In the genomic region with DNA sequence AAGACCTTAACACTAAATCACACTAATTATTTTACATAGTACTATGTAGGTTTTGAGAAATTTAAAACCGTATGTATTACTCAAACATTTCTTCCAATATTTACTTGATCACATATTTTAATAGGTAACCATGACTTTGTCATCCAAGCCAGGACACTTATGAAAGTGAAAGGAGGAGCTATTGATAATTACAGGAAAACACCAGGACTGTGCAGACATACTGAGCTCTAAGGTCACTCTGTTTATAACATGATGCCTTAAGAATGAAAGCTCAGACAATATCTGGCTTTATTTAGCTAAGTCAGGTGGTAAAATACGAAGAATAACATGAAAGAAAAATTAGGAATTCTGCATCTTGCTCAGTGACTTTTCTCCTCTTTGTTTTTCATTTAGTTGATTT, we compare ENCODE assay signal across 21 cellular contexts.
A peak's percentile ranks its signal among the peaks of the same experiment; 100 is the strongest.
DNase-seq lines count a peak whose midpoint lies in the region; ATAC-seq, FAIRE-seq and TF ChIP-seq lines count a peak whose summit lies in the region.
"Had no signal": no experiment of that assay in that cellular context is flagged by ENCODE, and none has a peak within 500 bp of the region (broad histone marks: within the 10 kb centered on the region; RNA-seq: fewer than 3 reads in every experiment).

No MANE protein-coding gene starts in this region.

- H3K9me3 ChIP-seq in right lobe of liver (no peaks in the 10 kb centered on the region), adrenal gland (replicated peaks in 1 of 3) (no peaks in the 10 kb centered on the region)
- no peaks in the 10 kb centered on the region for H3K9me3 ChIP-seq in CD4-positive, alpha-beta memory T cell (ENCODE audit: control insufficient read depth in 1 of 2, low read length in 2 of 2)

- peak; percentile 83 to 95 (median 85) for ATAC-seq in right lobe of liver
- ATAC-seq: GM12878, GM23338, HCT116 had no signal

- H3K4me3 ChIP-seq in right lobe of liver = no peak overlapping the region
- H3K4me3 ChIP-seq in adrenal gland = no peak overlapping the region
- H3K4me3 ChIP-seq in CD4-positive, alpha-beta memory T cell (ENCODE audit: low read length in 2 of 2) = no peak overlapping the region
- H3K4me3 ChIP-seq: BLaER1 treated with 17β-estradiol and CSF1 and Interleukin-3, amounts not matched to agents 10 nM and 100 nM; GM12878; GM23338 had no signal

- H3K27ac Mint-ChIP-seq in CD4-positive, alpha-beta memory T cell = no peak overlapping the region
- H3K27ac Mint-ChIP-seq: B cell; CD8-positive, alpha-beta memory T cell; GM23338; HFFc6; IgD-negative memory B cell had no signal

- TF ChIP-seq CTCF in right lobe of liver (IDR thresholded peaks at IDR 0.05) (no peak), GM13977 (IDR thresholded peaks at IDR 0.05; ENCODE audit: extremely low read depth, insufficient read depth, missing control alignments) (no peak), adrenal gland (IDR thresholded peaks at IDR 0.05) (no peak)

- H3K36me3 Mint-ChIP-seq in CD4-positive, alpha-beta memory T cell = no peaks in the 10 kb centered on the region
- H3K36me3 Mint-ChIP-seq: CD8-positive, alpha-beta memory T cell had no signal

- FAIRE-seq in H54 (lab: Jason Lieb, UNC) (peak; percentile 61), islet of Langerhans (lab: Jason Lieb, UNC) (peak; percentile 83)
- FAIRE-seq: GM12878, HTR-8/SVneo had no signal

- H3K9me3 Mint-ChIP-seq in CD4-positive, alpha-beta memory T cell = no peaks in the 10 kb centered on the region
- H3K9me3 Mint-ChIP-seq: GM23338, HFFc6, IgD-negative memory B cell had no signal

- POLR2A ChIA-PET in CD4-positive, alpha-beta memory T cell (lab: Charles Lee; ENCODE audit: partially characterized antibody) = no interaction called here

- H3K4me3 Mint-ChIP-seq in CD4-positive, alpha-beta memory T cell = no peak overlapping the region
- H3K4me3 Mint-ChIP-seq: B cell; CD8-positive, alpha-beta memory T cell; GM23338; HFFc6; IgD-negative memory B cell had no signal

- no peaks in the 10 kb centered on the region for H3K4me1 Mint-ChIP-seq in CD4-positive, alpha-beta memory T cell
- H3K4me1 Mint-ChIP-seq: B cell; CD8-positive, alpha-beta memory T cell; IgD-negative memory B cell had no signal

- in situ Hi-C loops in GM13977 (cut with MboI; ENCODE audit: low pct_unique_long_range_greater_than_20kb, low sequenced_read_pairs, unreplicated experiment) = no loop called here

- intact Hi-C loops in right lobe of liver (cut with DNase I) (no loop called here), adrenal gland (cut with DNase I) (no loop called here)
- intact Hi-C loops in CD4-positive, alpha-beta memory T cell (cut with micrococcal nuclease) = no loop called here

- 23% methylated on average over 2 of the region's 2 CpGs for WGBS in right lobe of liver (ENCODE audit: insufficient coverage, low coverage, low lambda C conversion rate, missing lambda C conversion rate)
- WGBS in adrenal gland, 4 donors = 85 to 86% (median 86%) methylated on average over 2 of the region's 2 CpGs

- no peaks in the 10 kb centered on the region for H3K27me3 ChIP-seq in right lobe of liver
- H3K27me3 ChIP-seq in adrenal gland = no peaks in the 10 kb centered on the region
- H3K27me3 ChIP-seq in CD4-positive, alpha-beta memory T cell (ENCODE audit: insufficient read depth, low read length) = no peaks in the 10 kb centered on the region
- H3K27me3 ChIP-seq: BLaER1 treated with 17β-estradiol and CSF1 and Interleukin-3, amounts not matched to agents 10 nM and 100 nM had no signal

- CTCF ChIA-PET in CD4-positive, alpha-beta memory T cell (lab: Charles Lee; ENCODE audit: partially characterized antibody) = no interaction called here

- H3K27ac ChIP-seq in right lobe of liver (peak overlapping the region in 2 of 3 donors; percentile 44 to 59), adrenal gland (no peak overlapping the region)
- no peak overlapping the region for H3K27ac ChIP-seq in CD4-positive, alpha-beta memory T cell (ENCODE audit: low read depth, low read length)
- H3K27ac ChIP-seq: BLaER1 treated with 17β-estradiol and CSF1 and Interleukin-3, amounts not matched to agents 10 nM and 100 nM had no signal

- H3K27me3 Mint-ChIP-seq in CD4-positive, alpha-beta memory T cell = no peaks in the 10 kb centered on the region
- H3K27me3 Mint-ChIP-seq: B cell, IgD-negative memory B cell had no signal

- H3K36me3 ChIP-seq in right lobe of liver (no peaks in the 10 kb centered on the region), adrenal gland (replicated peaks in 1 of 2) (no peaks in the 10 kb centered on the region)
- H3K36me3 ChIP-seq in CD4-positive, alpha-beta memory T cell (ENCODE audit: insufficient read depth, low read length) = no peaks in the 10 kb centered on the region

- H3K4me1 ChIP-seq in right lobe of liver (peaks cover 0 to 27% (median 5%) of the 10 kb centered on the region in 4 donors), adrenal gland (replicated peaks in 1 of 2) (peaks cover 0 to 6% of the 10 kb centered on the region in 2 donors)
- H3K4me1 ChIP-seq in CD4-positive, alpha-beta memory T cell (ENCODE audit: insufficient read depth, low read length) = no peaks in the 10 kb centered on the region
- H3K4me1 ChIP-seq: BLaER1 treated with 17β-estradiol and CSF1 and Interleukin-3, amounts not matched to agents 10 nM and 100 nM had no signal

- no peak for DNase-seq in H54 (ENCODE audit: insufficient read length, low spot score)
- no peak for DNase-seq in right lobe of liver
- no peak for DNase-seq in GM13977 (ENCODE audit: low spot score)
- no peak for DNase-seq in adrenal gland
- DNase-seq in CD4-positive, alpha-beta memory T cell = no peak
- DNase-seq: CD8-positive, alpha-beta memory T cell; COR-L47; DMS 273 treated with DMSO at 0.1 percent for 48 hours; DMS53; DND-41; EL; H7; HFFc6 had no signal

- TF ChIP-seq POLR2A in H54 (IDR thresholded peaks at IDR 0.05; ENCODE audit: low read depth, low read length) (no peak), right lobe of liver (IDR thresholded peaks at IDR 0.05) (no peak), adrenal gland (IDR thresholded peaks at IDR 0.05) (no peak)

Comparison
In these comparisons a context has a peak if more than half of its experiments do, and no peak if none do; other contexts are left out.
1. H3K27ac ChIP-seq: peak in right lobe of liver (2 of 3); none in adrenal gland (0 of 5) and CD4-positive, alpha-beta memory T cell (single experiment).